Comparison of ENCODE assay signal across 26 cellular contexts in genomic region chr1:106439475-106439874, GRCh38.
"Had no signal": no experiment of that assay in that cellular context is flagged by ENCODE, and none has a peak within 500 bp of the region (broad histone marks: within the 10 kb centered on the region; RNA-seq: fewer than 3 reads in every experiment).

No MANE protein-coding gene starts in this region.

- DNase-seq: activated CD4-positive, alpha-beta T cell treated with anti-CD3 and anti-CD28 coated beads for 36 hours; activated CD4-positive, alpha-beta T cell treated with anti-CD3 and anti-CD28 coated beads, Interleukin-2, amount 50 U/mL, for 4 hours; activated CD8-positive, alpha-beta memory T cell treated with anti-CD3 and anti-CD28 coated beads for 24 hours; activated CD8-positive, alpha-beta memory T cell treated with anti-CD3 and anti-CD28 coated beads, Interleukin-2, amount 50 U/mL, for 4 hours; activated T-cell treated with anti-CD3 and anti-CD28 coated beads, Interleukin-2, amount 50 U/mL, for 24 hours; aorta; central memory CD4-positive, alpha-beta T cell; effector memory CD4-positive, alpha-beta T cell; hypothalamus; left cardiac atrium; nephron progenitor cell; right lobe of liver; stimulated activated CD4-positive, alpha-beta T cell treated with anti-CD3 and anti-CD28 coated beads, Interleukin-2, amount 100 ng/mL, for 24 hours; stimulated activated naive CD8-positive, alpha-beta T cell treated with anti-CD3 and anti-CD28 coated beads, Interleukin-15, amount 100 ng/mL, for 72 hours; T-helper 9 cell had no signal

- H3K27ac Mint-ChIP-seq: activated CD4-positive, alpha-beta T cell treated with anti-CD3 and anti-CD28 coated beads for 36 hours; activated naive CD4-positive, alpha-beta T cell treated with anti-CD3 and anti-CD28 coated beads, Interleukin-2, amount 50 U/mL, for 72 hours; activated T-cell treated with anti-CD3 and anti-CD28 coated beads, Interleukin-2, amount 50 U/mL, for 24 hours; activated T-helper 17 cell treated with anti-CD3 and anti-CD28 coated beads, Interleukin-2, amount 50 U/mL, for 72 hours; brain; nephron progenitor cell; stimulated activated effector memory CD8-positive, alpha-beta T cell treated with anti-CD3 and anti-CD28 coated beads, Interleukin-12 subunit alpha, Interleukin-12 subunit beta, amount 100 ng/mL, for 72 hours; stimulated activated naive CD8-positive, alpha-beta T cell treated with anti-CD3 and anti-CD28 coated beads, Interleukin-15, amount 100 ng/mL, for 72 hours; WTC11 had no signal

- H3K4me1 Mint-ChIP-seq: activated CD4-positive, alpha-beta T cell treated with anti-CD3 and anti-CD28 coated beads for 36 hours; activated T-helper 17 cell treated with anti-CD3 and anti-CD28 coated beads, Interleukin-2, amount 50 U/mL, for 72 hours; brain; nephron progenitor cell; stimulated activated effector memory CD8-positive, alpha-beta T cell treated with anti-CD3 and anti-CD28 coated beads, Interleukin-12 subunit alpha, Interleukin-12 subunit beta, amount 100 ng/mL, for 72 hours; stimulated activated naive CD8-positive, alpha-beta T cell treated with anti-CD3 and anti-CD28 coated beads, Interleukin-15, amount 100 ng/mL, for 72 hours had no signal

- H3K9me3 Mint-ChIP-seq: activated T-helper 17 cell treated with anti-CD3 and anti-CD28 coated beads, Interleukin-2, amount 50 U/mL, for 72 hours; brain; nephron progenitor cell; WTC11 had no signal

- H3K9me3 ChIP-seq: right lobe of liver, suprapubic skin, tibial nerve had no signal

- H3K27ac ChIP-seq: right lobe of liver, skin epidermis, suprapubic skin, tibial nerve had no signal

- H3K4me1 ChIP-seq: right lobe of liver, suprapubic skin, tibial nerve had no signal

- H3K4me3 Mint-ChIP-seq: activated CD4-positive, alpha-beta T cell treated with anti-CD3 and anti-CD28 coated beads for 36 hours; activated T-cell treated with anti-CD3 and anti-CD28 coated beads, Interleukin-2, amount 50 U/mL, for 24 hours; activated T-helper 17 cell treated with anti-CD3 and anti-CD28 coated beads, Interleukin-2, amount 50 U/mL, for 72 hours; brain; nephron progenitor cell; stimulated activated effector memory CD8-positive, alpha-beta T cell treated with anti-CD3 and anti-CD28 coated beads, Interleukin-12 subunit alpha, Interleukin-12 subunit beta, amount 100 ng/mL, for 72 hours; stimulated activated naive CD8-positive, alpha-beta T cell treated with anti-CD3 and anti-CD28 coated beads, Interleukin-15, amount 100 ng/mL, for 72 hours; WTC11 had no signal

- H3K27me3 ChIP-seq: right lobe of liver, suprapubic skin, tibial nerve had no signal

- H3K27me3 Mint-ChIP-seq: activated CD4-positive, alpha-beta T cell treated with anti-CD3 and anti-CD28 coated beads for 36 hours; activated T-cell treated with anti-CD3 and anti-CD28 coated beads, Interleukin-2, amount 50 U/mL, for 24 hours; activated T-helper 17 cell treated with anti-CD3 and anti-CD28 coated beads, Interleukin-2, amount 50 U/mL, for 72 hours; brain; stimulated activated naive CD8-positive, alpha-beta T cell treated with anti-CD3 and anti-CD28 coated beads, Interleukin-15, amount 100 ng/mL, for 72 hours had no signal

- FAIRE-seq: frontal cortex, islet of Langerhans had no signal

- H3K36me3 ChIP-seq: right lobe of liver, suprapubic skin, tibial nerve had no signal

- H3K4me3 ChIP-seq: right lobe of liver, skin epidermis, suprapubic skin, tibial nerve had no signal

- H3K36me3 Mint-ChIP-seq: activated naive CD4-positive, alpha-beta T cell treated with anti-CD3 and anti-CD28 coated beads, Interleukin-2, amount 50 U/mL, for 72 hours; brain; stimulated activated effector memory CD8-positive, alpha-beta T cell treated with anti-CD3 and anti-CD28 coated beads, Interleukin-12 subunit alpha, Interleukin-12 subunit beta, amount 100 ng/mL, for 72 hours; WTC11 had no signal

- ATAC-seq: activated CD4-positive, alpha-beta T cell treated with anti-CD3 and anti-CD28 coated beads for 36 hours; activated naive CD4-positive, alpha-beta T cell treated with anti-CD3 and anti-CD28 coated beads, Interleukin-2, amount 50 U/mL, for 72 hours; activated T-helper 17 cell treated with anti-CD3 and anti-CD28 coated beads, Interleukin-2, amount 50 U/mL, for 72 hours; esophagus mucosa; left cardiac atrium; right lobe of liver; stimulated activated effector memory CD8-positive, alpha-beta T cell treated with anti-CD3 and anti-CD28 coated beads, Interleukin-12 subunit alpha, Interleukin-12 subunit beta, amount 100 ng/mL, for 72 hours; stimulated activated naive CD8-positive, alpha-beta T cell treated with anti-CD3 and anti-CD28 coated beads, Interleukin-15, amount 100 ng/mL, for 72 hours; WTC11 had no signal
